ENCODE assay signal across 17 cellular contexts in genomic region chr14:64232944-64233343, GRCh38.
DNase-seq lines count a peak whose midpoint lies in the region; ATAC-seq and TF ChIP-seq lines count a peak whose summit lies in the region.
"Had no signal": no experiment of that assay in that cellular context is flagged by ENCODE, and none has a peak within 500 bp of the region (broad histone marks: within the 10 kb centered on the region; RNA-seq: fewer than 3 reads in every experiment).

No MANE protein-coding gene starts in this region.

- CTCF ChIA-PET in CD8-positive, alpha-beta T cell (lab: Charles Lee): no interaction called here
- CTCF ChIA-PET in activated naive CD4-positive, alpha-beta T cell treated with anti-CD3 and anti-CD28 coated beads, Interleukin-2, amount 10 ng/mL, durations not matched to agents 7 days and 5 days (lab: Charles Lee): no interaction called here

- DNase-seq in CD8-positive, alpha-beta T cell: no peak
- no peak for DNase-seq in chondrocyte (ENCODE audit: low spot score)
- no peak for DNase-seq in psoas muscle
- no peak for DNase-seq in activated naive CD4-positive, alpha-beta T cell treated with anti-CD3 and anti-CD28 coated beads, Interleukin-2, amount 10 ng/mL, durations not matched to agents 7 days and 5 days
- no peak for DNase-seq in spleen
- DNase-seq in HK-2 (ENCODE audit: unreplicated experiment): no peak
- DNase-seq: activated CD4-positive, CD25-positive, alpha-beta regulatory T cell; body of pancreas; DMS153; esophagus squamous epithelium; H7; NCI-H1105; NCI-H2171 treated with DMSO at 0.1 percent for 48 hours; SHP77 had no signal

- no peaks in the 10 kb centered on the region for H3K79me2 ChIP-seq in OCI-LY3 (ENCODE audit: low read length)

- ATAC-seq in CD8-positive, alpha-beta T cell: no peak
- ATAC-seq in psoas muscle: peak in 2 of 4 donors; percentile 5 to 16

- POLR2A ChIA-PET in CD8-positive, alpha-beta T cell (lab: Charles Lee): no interaction called here

- no peaks in the 10 kb centered on the region for H4K20me1 ChIP-seq in OCI-LY3 (ENCODE audit: insufficient read depth, low read length)

- H3K36me3 ChIP-seq in CD8-positive, alpha-beta T cell (ENCODE audit: insufficient read depth, low read length): peaks cover 13% of the 10 kb centered on the region
- H3K36me3 ChIP-seq in OCI-LY3 (replicated peaks; ENCODE audit: low read depth, low read length): no peaks in the 10 kb centered on the region
- H3K36me3 ChIP-seq in psoas muscle (ENCODE audit: insufficient read depth in 1 of 2, low read depth in 1 of 2): peaks cover 5 to 49% of the 10 kb centered on the region in 2 donors
- H3K36me3 ChIP-seq in spleen: peaks cover 0 to 49% (median 19%) of the 10 kb centered on the region in 6 donors
- H3K36me3 ChIP-seq: BE2C had no signal

- H3K4me1 Mint-ChIP-seq in CD8-positive, alpha-beta T cell (ENCODE audit: low read depth): no peaks in the 10 kb centered on the region
- H3K4me1 Mint-ChIP-seq in chondrocyte (ENCODE audit: low read depth): peaks cover 49% of the 10 kb centered on the region
- H3K4me1 Mint-ChIP-seq in activated naive CD4-positive, alpha-beta T cell treated with anti-CD3 and anti-CD28 coated beads, Interleukin-2, amount 10 ng/mL, durations not matched to agents 7 days and 5 days: no peaks in the 10 kb centered on the region

- TF ChIP-seq POLR2A in spleen (IDR thresholded peaks at IDR 0.05): no peak

- no peak for TF ChIP-seq CTCF in CD8-positive, alpha-beta T cell (IDR thresholded peaks at IDR 0.05)
- TF ChIP-seq CTCF in OCI-LY3 (IDR thresholded peaks at IDR 0.05; ENCODE audit: low read depth, low read length) (no peak), chondrocyte (IDR thresholded peaks at IDR 0.05) (no peak), psoas muscle (IDR thresholded peaks at IDR 0.05) (no peak), spleen (IDR thresholded peaks at IDR 0.05 in 8 of 11, conservative IDR thresholded peaks at IDR 0.05 in 3 of 11) (no peak)

- H3K4me3 Mint-ChIP-seq in CD8-positive, alpha-beta T cell: no peak overlapping the region
- H3K4me3 Mint-ChIP-seq in chondrocyte (ENCODE audit: unreplicated experiment): no peak overlapping the region
- no peak overlapping the region for H3K4me3 Mint-ChIP-seq in activated naive CD4-positive, alpha-beta T cell treated with anti-CD3 and anti-CD28 coated beads, Interleukin-2, amount 10 ng/mL, durations not matched to agents 7 days and 5 days

- H3K27ac Mint-ChIP-seq in CD8-positive, alpha-beta T cell: peak overlapping the region; percentile 64
- peak overlapping the region; percentile 84 for H3K27ac Mint-ChIP-seq in chondrocyte (ENCODE audit: unreplicated experiment)
- no peak overlapping the region for H3K27ac Mint-ChIP-seq in activated naive CD4-positive, alpha-beta T cell treated with anti-CD3 and anti-CD28 coated beads, Interleukin-2, amount 10 ng/mL, durations not matched to agents 7 days and 5 days

- peaks cover 25% of the 10 kb centered on the region for H3K36me3 Mint-ChIP-seq in CD8-positive, alpha-beta T cell
- peaks cover 3% of the 10 kb centered on the region for H3K36me3 Mint-ChIP-seq in chondrocyte (ENCODE audit: low read depth)
- H3K36me3 Mint-ChIP-seq in activated naive CD4-positive, alpha-beta T cell treated with anti-CD3 and anti-CD28 coated beads, Interleukin-2, amount 10 ng/mL, durations not matched to agents 7 days and 5 days: peaks cover 14% of the 10 kb centered on the region

- intact Hi-C loops in CD8-positive, alpha-beta T cell (cut with DNase I, micrococcal nuclease): no loop called here
- intact Hi-C loops in psoas muscle (cut with DNase I): loop anchor here in 1 of 2 donors (5.0 kb wide), 1 partner anchor 69 kb away; no protein-coding TSS in a partner anchor
- intact Hi-C loops in spleen (cut with DNase I; ENCODE audit: low total_unique reads): no loop called here

- no peak overlapping the region for H2AFZ ChIP-seq in OCI-LY3 (ENCODE audit: low read depth, low read length)

- no peak overlapping the region for H3K9ac ChIP-seq in OCI-LY3 (ENCODE audit: low read length)
- H3K9ac ChIP-seq: KMS-11 had no signal

- no peaks in the 10 kb centered on the region for H3K27me3 Mint-ChIP-seq in CD8-positive, alpha-beta T cell (ENCODE audit: low read depth)
- H3K27me3 Mint-ChIP-seq in chondrocyte (ENCODE audit: low read depth): peaks cover 20% of the 10 kb centered on the region
- H3K27me3 Mint-ChIP-seq in activated naive CD4-positive, alpha-beta T cell treated with anti-CD3 and anti-CD28 coated beads, Interleukin-2, amount 10 ng/mL, durations not matched to agents 7 days and 5 days: peaks cover under 1% of the 10 kb centered on the region

- no peak overlapping the region for H3K4me3 ChIP-seq in CD8-positive, alpha-beta T cell (ENCODE audit: low read depth, low read length)
- H3K4me3 ChIP-seq in OCI-LY3 (ENCODE audit: low read length) (no peak overlapping the region), psoas muscle (no peak overlapping the region), spleen (no peak overlapping the region)
- H3K4me3 ChIP-seq: body of pancreas, esophagus squamous epithelium had no signal

- WGBS in psoas muscle, 3 donors: 86 to 87% (median 87%) methylated on average over 9 of the region's 9 CpGs
- 93 to 96% (median 93%) methylated on average over 8 to 9 of the region's 9 CpGs for WGBS in spleen, 5 donors

- no peaks in the 10 kb centered on the region for H3K9me3 Mint-ChIP-seq in CD8-positive, alpha-beta T cell
- no peaks in the 10 kb centered on the region for H3K9me3 Mint-ChIP-seq in chondrocyte (ENCODE audit: low read depth)
- H3K9me3 Mint-ChIP-seq in activated naive CD4-positive, alpha-beta T cell treated with anti-CD3 and anti-CD28 coated beads, Interleukin-2, amount 10 ng/mL, durations not matched to agents 7 days and 5 days: no peaks in the 10 kb centered on the region

- no peak overlapping the region for H3K27ac ChIP-seq in CD8-positive, alpha-beta T cell (ENCODE audit: low read depth, low read length)
- H3K27ac ChIP-seq in OCI-LY3 (ENCODE audit: low read length): no peak overlapping the region
- H3K27ac ChIP-seq in psoas muscle: peak overlapping the region; percentile 90
- peak overlapping the region in 4 of 8 donors; percentile 39 to 89 (median 46) for H3K27ac ChIP-seq in spleen
- H3K27ac ChIP-seq: body of pancreas, KMS-11 had no signal

- peak overlapping the region; percentile 11 for H3K4me2 ChIP-seq in OCI-LY3 (ENCODE audit: low read length)
- H3K4me2 ChIP-seq: KMS-11 had no signal

- no peaks in the 10 kb centered on the region for H3K9me3 ChIP-seq in CD8-positive, alpha-beta T cell (ENCODE audit: low read length)
- H3K9me3 ChIP-seq in OCI-LY3 (ENCODE audit: insufficient read depth, low read length): no peaks in the 10 kb centered on the region
- no peaks in the 10 kb centered on the region for H3K9me3 ChIP-seq in psoas muscle
- H3K9me3 ChIP-seq in spleen: no peaks in the 10 kb centered on the region
- H3K9me3 ChIP-seq: BE2C, body of pancreas, esophagus squamous epithelium had no signal

- H3K4me1 ChIP-seq in CD8-positive, alpha-beta T cell (ENCODE audit: insufficient read depth, low read length): no peaks in the 10 kb centered on the region
- H3K4me1 ChIP-seq in OCI-LY3 (ENCODE audit: low read length) (peaks cover 55% of the 10 kb centered on the region), psoas muscle (peaks cover 24% of the 10 kb centered on the region), spleen (peaks cover 4 to 46% (median 23%) of the 10 kb centered on the region in 6 donors)

- no peaks in the 10 kb centered on the region for H3K27me3 ChIP-seq in CD8-positive, alpha-beta T cell (ENCODE audit: insufficient read depth, low read length)
- H3K27me3 ChIP-seq in OCI-LY3 (ENCODE audit: low read depth, low read length): peaks cover 8% of the 10 kb centered on the region
- H3K27me3 ChIP-seq in psoas muscle (ENCODE audit: insufficient read depth in 3 of 3, low read length in 2 of 3): no peaks in the 10 kb centered on the region
- H3K27me3 ChIP-seq in spleen (replicated peaks in 1 of 7): no peaks in the 10 kb centered on the region
- H3K27me3 ChIP-seq: BE2C, body of pancreas, esophagus squamous epithelium had no signal
